8 cellular contexts compared by ENCODE assay signal in genomic region chr11:76234704-76235232, GRCh38.
DNase-seq lines count a peak whose midpoint lies in the region; ATAC-seq and TF ChIP-seq lines count a peak whose summit lies in the region.

No MANE protein-coding gene starts in this region.

- no peaks in the 10 kb centered on the region for H3K9me2 ChIP-seq in Loucy (replicated peaks; ENCODE audit: low read depth, low read length)

- peak overlapping the region; percentile 81 for H2AFZ ChIP-seq in Loucy (ENCODE audit: low read length)

- H3K9me3 ChIP-seq in Loucy (ENCODE audit: insufficient read depth, low read depth, low read length), result no peaks in the 10 kb centered on the region

- TF ChIP-seq CTCF in Loucy (conservative IDR thresholded peaks at IDR 0.05; ENCODE audit: low read length), result no peak

- H4K20me1 ChIP-seq in Loucy (ENCODE audit: insufficient read depth, low read length, poor library complexity, severe bottlenecking), result no peaks in the 10 kb centered on the region

- H3K4me3 ChIP-seq in Loucy (ENCODE audit: low read length, poor library complexity, severe bottlenecking), result peak overlapping the region; percentile 93
- peak overlapping the region; percentile 94 for H3K4me3 ChIP-seq in skeletal muscle cell (ENCODE audit: low read depth, low read length)

- H3F3A ChIP-seq in Loucy (ENCODE audit: low read depth), result peaks cover 7% of the 10 kb centered on the region

- no peaks in the 10 kb centered on the region for H3K79me2 ChIP-seq in Loucy (ENCODE audit: insufficient read depth, low read length)

- ATAC-seq in GM21515 (IDR thresholded peaks at IDR 0.05; ENCODE audit: unreplicated experiment) (peak; percentile 14), HG03457 (IDR thresholded peaks at IDR 0.05; ENCODE audit: unreplicated experiment) (no peak), GM21367 (IDR thresholded peaks at IDR 0.05; ENCODE audit: unreplicated experiment) (no peak)

- peak overlapping the region; percentile 89 for H3K4me2 ChIP-seq in Loucy (ENCODE audit: low read depth, low read length, poor library complexity, severe bottlenecking)

- peak overlapping the region; percentile 54 for H3K27ac ChIP-seq in angular gyrus (ENCODE audit: low read depth, low read length)

- peak; percentile 87 for DNase-seq in CD1c-positive myeloid dendritic cell (ENCODE audit: extremely low spot score)
- peak in 33 of 51 donors; percentile 45 to 82 (median 63) for DNase-seq in hypothalamus (lab: John Stamatoyannopoulos, UW)
- no peak for DNase-seq in skeletal muscle cell (ENCODE audit: low read depth)

- H3K4me1 ChIP-seq in Loucy (ENCODE audit: insufficient read depth, low read length, poor library complexity, severe bottlenecking), result peaks cover 58% of the 10 kb centered on the region

- no peaks in the 10 kb centered on the region for H3K27me3 ChIP-seq in Loucy (ENCODE audit: insufficient read depth, low read length, poor library complexity, severe bottlenecking)

- H3K9ac ChIP-seq in Loucy (ENCODE audit: low read depth, low read length, poor library complexity, severe bottlenecking), result peak overlapping the region; percentile 76

- H3K36me3 ChIP-seq in Loucy (ENCODE audit: insufficient read depth, low read length), result no peaks in the 10 kb centered on the region
